Comparison of ENCODE assay signal across 10 cellular contexts in genomic region chr1:40736085-40736531, GRCh38. TPM values are rescaled to one million over a fixed set of nuclear protein-coding genes. Genes with fewer than 3 reads are reported as not detected.
A peak's percentile ranks its signal among the peaks of the same experiment; 100 is the strongest.
DNase-seq lines count a peak whose midpoint lies in the region; ATAC-seq and TF ChIP-seq lines count a peak whose summit lies in the region.
"Had no signal": no experiment of that assay in that cellular context is flagged by ENCODE, and none has a peak within 500 bp of the region (broad histone marks: within the 10 kb centered on the region; RNA-seq: fewer than 3 reads in every experiment).

No MANE protein-coding gene starts in this region.

- no peaks in the 10 kb centered on the region for H3K27me3 Mint-ChIP-seq in activated T-cell treated with anti-CD3 and anti-CD28 coated beads, Interleukin-2, amount 50 U/mL, for 24 hours
- no peaks in the 10 kb centered on the region for H3K27me3 Mint-ChIP-seq in activated T-cell treated with anti-CD3 and anti-CD28 coated beads, Interleukin-2, amount 50 U/mL, for 4 hours (ENCODE audit: low read depth)

- DNase-seq in activated T-cell treated with anti-CD3 and anti-CD28 coated beads, Interleukin-2, amount 50 U/mL, for 24 hours: no peak
- no peak for DNase-seq in activated T-cell treated with anti-CD3 and anti-CD28 coated beads, Interleukin-2, amount 50 U/mL, for 4 hours
- DNase-seq in dedifferentiated amniotic fluid mesenchymal stem cell (ENCODE audit: extremely low spot score) (peak; percentile 24), kidney glomerular epithelial cell (lab: John Stamatoyannopoulos, UW) (peak; percentile 73), transverse colon (no peak), omental fat pad (ENCODE audit: low spot score) (no peak), RPMI8226 (no peak)
- DNase-seq in stimulated activated naive CD4-positive, alpha-beta T cell (lab: John Stamatoyannopoulos, UW): no peak
- DNase-seq: 8988T had no signal

- H3K4me1 ChIP-seq in transverse colon: peaks cover 0 to 46% (median 12%) of the 10 kb centered on the region in 4 donors

- peaks cover 0 to 5% (median 0%) of the 10 kb centered on the region in 4 donors for H3K36me3 ChIP-seq in transverse colon

- intact Hi-C loops in transverse colon (cut with DNase I; ENCODE audit: low total_unique reads): no loop called here

- TF ChIP-seq EP300 in transverse colon (IDR thresholded peaks at IDR 0.05; ENCODE audit: low read depth): no peak

- H3K9me3 ChIP-seq in transverse colon: no peaks in the 10 kb centered on the region

- no peak for ATAC-seq in activated T-cell treated with anti-CD3 and anti-CD28 coated beads, Interleukin-2, amount 50 U/mL, for 4 hours
- no peak for ATAC-seq in omental fat pad (ENCODE audit: low FRiP score)

- no peaks in the 10 kb centered on the region for H3K27me3 ChIP-seq in transverse colon

- H3K9me3 Mint-ChIP-seq in activated T-cell treated with anti-CD3 and anti-CD28 coated beads, Interleukin-2, amount 50 U/mL, for 24 hours: no peaks in the 10 kb centered on the region
- H3K9me3 Mint-ChIP-seq in activated T-cell treated with anti-CD3 and anti-CD28 coated beads, Interleukin-2, amount 50 U/mL, for 4 hours: no peaks in the 10 kb centered on the region

- H3K4me1 Mint-ChIP-seq in activated T-cell treated with anti-CD3 and anti-CD28 coated beads, Interleukin-2, amount 50 U/mL, for 24 hours (ENCODE audit: low read depth): peaks cover 50% of the 10 kb centered on the region
- H3K4me1 Mint-ChIP-seq in activated T-cell treated with anti-CD3 and anti-CD28 coated beads, Interleukin-2, amount 50 U/mL, for 4 hours (ENCODE audit: low read depth): peaks cover 38% of the 10 kb centered on the region

- H3K4me3 Mint-ChIP-seq in activated T-cell treated with anti-CD3 and anti-CD28 coated beads, Interleukin-2, amount 50 U/mL, for 24 hours: no peak overlapping the region
- no peak overlapping the region for H3K4me3 Mint-ChIP-seq in activated T-cell treated with anti-CD3 and anti-CD28 coated beads, Interleukin-2, amount 50 U/mL, for 4 hours

- in situ Hi-C loops in transverse colon (cut with MboI; ENCODE audit: low pct_ligation_motif_present in 1 of 4, low pct_unique_long_range_greater_than_20kb in 1 of 4, low sequenced_read_pairs in 3 of 4): no loop called here

- no peak for TF ChIP-seq POLR2A in transverse colon (IDR thresholded peaks at IDR 0.05)

- peak overlapping the region; percentile 16 to 57 (median 38) for H3K27ac ChIP-seq in transverse colon

- H3K27ac Mint-ChIP-seq in activated T-cell treated with anti-CD3 and anti-CD28 coated beads, Interleukin-2, amount 50 U/mL, for 24 hours: peak overlapping the region; percentile 19

- TF ChIP-seq CTCF in transverse colon (IDR thresholded peaks at IDR 0.05) (no peak), omental fat pad (IDR thresholded peaks at IDR 0.05) (no peak)

- peaks cover 44% of the 10 kb centered on the region for H3K36me3 Mint-ChIP-seq in activated T-cell treated with anti-CD3 and anti-CD28 coated beads, Interleukin-2, amount 50 U/mL, for 24 hours (ENCODE audit: low read depth)
- H3K36me3 Mint-ChIP-seq in activated T-cell treated with anti-CD3 and anti-CD28 coated beads, Interleukin-2, amount 50 U/mL, for 4 hours (ENCODE audit: insufficient read depth): peaks cover 28% of the 10 kb centered on the region

- H3K4me3 ChIP-seq in transverse colon: no peak overlapping the region
- H3K4me3 ChIP-seq: lung had no signal

RNA-seq across cellular contexts. Expression of gene NFYC, which starts 44.6 kb away (rescaled TPM):
- 10 to 100 TPM; 59.8 to 72.8 (median 67.0) TPM for total RNA-seq in activated T-cell treated with anti-CD3 and anti-CD28 coated beads, Interleukin-2, amount 50 U/mL, for 4 hours
- total RNA-seq in transverse colon: 100 to 1,000 TPM in 1 of 4 donors, 10 to 100 TPM in 3; 34.4 to 101 (median 76.4) TPM
- total RNA-seq in omental fat pad: 10 to 100 TPM; 29.8 to 44.6 (median 32.4) TPM

RNA-seq across cellular contexts. Expression of gene KCNQ4, which starts 47.5 kb away (rescaled TPM):
- under 1 TPM; 0.24 to 0.56 (median 0.24) TPM for total RNA-seq in activated T-cell treated with anti-CD3 and anti-CD28 coated beads, Interleukin-2, amount 50 U/mL, for 4 hours
- 10 to 100 TPM in 1 of 4 donors, 1 to 10 TPM in 3; 3.1 to 33.7 (median 3.6) TPM for total RNA-seq in transverse colon
- 1 to 10 TPM in 1 of 4 donors, under 1 TPM in 3; 0.28 to 1.6 (median 0.83) TPM for total RNA-seq in omental fat pad

Comparison
In these comparisons a context has a peak if more than half of its experiments do, and no peak if none do; other contexts are left out.
1. DNase-seq: peak in dedifferentiated amniotic fluid mesenchymal stem cell (single experiment) and kidney glomerular epithelial cell (single experiment); none in activated T-cell treated with anti-CD3 and anti-CD28 coated beads, Interleukin-2, amount 50 U/mL, for 24 hours (single experiment), activated T-cell treated with anti-CD3 and anti-CD28 coated beads, Interleukin-2, amount 50 U/mL, for 4 hours (single experiment), transverse colon (single experiment), omental fat pad (single experiment), stimulated activated naive CD4-positive, alpha-beta T cell (0 of 6) and RPMI8226 (single experiment).